Comparison of ENCODE assay signal across 9 cellular contexts in the genomic region with DNA sequence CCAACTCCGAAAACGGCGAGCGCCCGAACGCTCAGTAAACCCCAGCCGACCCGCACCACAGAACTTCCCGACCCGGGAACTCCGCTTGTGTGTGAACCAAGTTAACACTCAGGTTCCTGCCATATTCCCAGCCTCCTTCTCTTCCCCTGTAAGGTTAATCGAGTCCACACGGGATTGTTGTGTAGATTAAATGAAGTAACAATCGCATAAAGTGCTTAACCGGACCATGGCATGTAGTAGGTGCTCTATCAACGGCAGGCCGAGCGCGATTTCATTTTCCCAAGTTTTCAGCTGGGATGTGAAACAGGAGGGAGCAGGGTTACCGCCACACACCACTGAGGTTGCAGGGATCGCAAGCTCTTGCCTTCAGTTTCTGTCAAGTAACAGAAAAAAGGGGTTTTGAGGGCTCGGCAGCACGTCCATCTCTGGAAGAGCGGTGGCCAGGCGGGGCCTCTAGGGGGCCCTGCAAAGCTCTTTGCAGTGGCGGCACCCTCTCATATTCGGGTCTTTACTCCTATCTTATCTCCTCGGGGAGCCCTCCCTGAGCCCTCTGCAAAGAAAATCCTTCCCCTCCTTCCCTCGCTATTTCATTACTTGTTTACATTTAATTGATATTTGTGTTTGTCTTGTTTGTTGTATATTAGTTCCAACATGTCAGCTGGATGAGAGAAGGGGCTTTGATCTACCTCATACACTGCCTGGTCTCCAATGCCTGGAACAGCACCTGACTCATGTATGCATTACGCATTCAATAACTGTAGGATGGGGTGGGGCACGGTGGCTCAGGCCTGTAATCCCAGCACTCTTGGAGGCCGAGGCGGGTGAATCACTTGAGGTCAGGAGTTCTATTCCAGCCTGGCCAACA. TPM values are rescaled to one million over a fixed set of nuclear protein-coding genes. Genes with fewer than 3 reads are reported as not detected.
DNase-seq lines count a peak whose midpoint lies in the region; ATAC-seq, FAIRE-seq and TF ChIP-seq lines count a peak whose summit lies in the region.
"Had no signal": no experiment of that assay in that cellular context is flagged by ENCODE, and none has a peak within 500 bp of the region (broad histone marks: within the 10 kb centered on the region; RNA-seq: fewer than 3 reads in every experiment).

No MANE protein-coding gene starts in this region.

- no peak overlapping the region for H3K27ac ChIP-seq in CD8-positive, alpha-beta T cell (ENCODE audit: low read depth, low read length)
- H3K27ac ChIP-seq in HCT116 (ENCODE audit: low read depth, low read length) (no peak overlapping the region), right lobe of liver (peak overlapping the region; percentile 26 to 72 (median 33)), testis (no peak overlapping the region)

- peak; percentile 24 for TF ChIP-seq CTCF in CD8-positive, alpha-beta T cell (IDR thresholded peaks at IDR 0.05)
- TF ChIP-seq CTCF in HCT116 (IDR thresholded peaks at IDR 0.05 in 2 of 3, conservative IDR thresholded peaks at IDR 0.05 in 1 of 3; ENCODE audit: borderline replicate concordance in 1 of 3, insufficient read depth in 1 of 3, low read depth in 2 of 3, low read length in 2 of 3) (peak; percentile 19 to 87 (median 69); a peak in 4 of 6 replicates), bronchial epithelial cell (IDR thresholded peaks at IDR 0.05; ENCODE audit: insufficient read depth, low read length, severe bottlenecking) (peak; percentile 62), right lobe of liver (IDR thresholded peaks at IDR 0.05) (peak; percentile 12 to 36 (median 31)), testis (IDR thresholded peaks at IDR 0.05) (peak in 2 of 3 experiments; percentile 14 to 20)

- H3K36me3 ChIP-seq in CD8-positive, alpha-beta T cell (ENCODE audit: insufficient read depth, low read length), result no peaks in the 10 kb centered on the region
- H3K36me3 ChIP-seq in HCT116 (ENCODE audit: control insufficient read depth in 1 of 2, insufficient read depth in 2 of 2, low read length in 2 of 2), result no peaks in the 10 kb centered on the region
- no peaks in the 10 kb centered on the region for H3K36me3 ChIP-seq in bronchial epithelial cell (ENCODE audit: control insufficient read depth, insufficient read depth, low read length)
- no peaks in the 10 kb centered on the region for H3K36me3 ChIP-seq in right lobe of liver
- H3K36me3 ChIP-seq in testis (ENCODE audit: low read depth, missing control alignments), result no peaks in the 10 kb centered on the region

- no peak for FAIRE-seq in RCC 7860 (lab: Jason Lieb, UNC)
- FAIRE-seq in bronchial epithelial cell (lab: Jason Lieb, UNC), result no peak

- peak overlapping the region; percentile 14 for H3K27ac Mint-ChIP-seq in CD8-positive, alpha-beta T cell

- peaks cover 10% of the 10 kb centered on the region for H3K27me3 ChIP-seq in CD8-positive, alpha-beta T cell (ENCODE audit: insufficient read depth, low read length)
- H3K27me3 ChIP-seq in HCT116 (ENCODE audit: insufficient read depth, low read length) (no peaks in the 10 kb centered on the region), bronchial epithelial cell (ENCODE audit: control insufficient read depth, insufficient read depth, low read length) (peaks cover 2% of the 10 kb centered on the region), right lobe of liver (no peaks in the 10 kb centered on the region), testis (no peaks in the 10 kb centered on the region)

- H3K4me3 ChIP-seq in CD8-positive, alpha-beta T cell (ENCODE audit: low read depth, low read length), result peak overlapping the region; percentile 54
- H3K4me3 ChIP-seq in HCT116 (replicated peaks in 1 of 2; ENCODE audit: low read depth in 1 of 2, low read length in 2 of 2) (peak overlapping the region; percentile 65 to 69), bronchial epithelial cell (ENCODE audit: low read depth, low read length) (peak overlapping the region; percentile 53), right lobe of liver (peak overlapping the region; percentile 28 to 76 (median 72)), testis (peak overlapping the region; percentile 49 to 53)

- DNase-seq in CD8-positive, alpha-beta T cell, result peak in 1 of 7 experiments; percentile 11
- peak; percentile 75 for DNase-seq in HCT116 (ENCODE audit: low read depth, low spot score)
- DNase-seq in RCC 7860 (ENCODE audit: low spot score), result peak; percentile 11
- DNase-seq in bronchial epithelial cell (ENCODE audit: low read depth), result peak; percentile 90
- peak in 1 of 3 donors; percentile 42 for DNase-seq in right lobe of liver
- peak; percentile 30 for DNase-seq in testis
- no peak for DNase-seq in NCI-H187 treated with DMSO at 0.1 percent for 48 hours (lab: John Stamatoyannopoulos, UW)
- DNase-seq in cerebellum (ENCODE audit: low spot score), result no peak

- TF ChIP-seq POLR2A in HCT116 (IDR thresholded peaks at IDR 0.05; ENCODE audit: borderline replicate concordance, extremely low read depth, insufficient read depth, insufficient read length), result no peak
- TF ChIP-seq POLR2A in right lobe of liver (IDR thresholded peaks at IDR 0.05), result peak; percentile 8
- no peak for TF ChIP-seq POLR2A in testis (IDR thresholded peaks at IDR 0.05)

- ATAC-seq in CD8-positive, alpha-beta T cell, result peak; percentile 56
- peak; percentile 74 for ATAC-seq in HCT116
- peak in 2 of 4 donors; percentile 1 to 8 for ATAC-seq in right lobe of liver

- no peaks in the 10 kb centered on the region for H3K9me3 ChIP-seq in CD8-positive, alpha-beta T cell (ENCODE audit: low read length)
- H3K9me3 ChIP-seq in HCT116 (ENCODE audit: control insufficient read depth in 1 of 2, insufficient read depth in 1 of 2, low read depth in 1 of 2, low read length in 2 of 2) (no peaks in the 10 kb centered on the region), right lobe of liver (no peaks in the 10 kb centered on the region), testis (no peaks in the 10 kb centered on the region)

- H3K9ac ChIP-seq in HCT116 (ENCODE audit: low read length), result peak overlapping the region; percentile 48

- peak overlapping the region; percentile 97 for H2AFZ ChIP-seq in HCT116 (ENCODE audit: low read depth, low read length, poor library complexity, severe bottlenecking)

- peak overlapping the region; percentile 97 for H3K4me2 ChIP-seq in HCT116 (ENCODE audit: low read length)

- TF ChIP-seq RAD21 in HCT116 (IDR thresholded peaks at IDR 0.05; ENCODE audit: low read depth), result peak; percentile 31; the same call in 1 of the 2 replicates

- H3K4me3 Mint-ChIP-seq in CD8-positive, alpha-beta T cell, result peak overlapping the region; percentile 91

- peaks cover 23% of the 10 kb centered on the region for H3K27me3 Mint-ChIP-seq in CD8-positive, alpha-beta T cell (ENCODE audit: low read depth)

- H4K20me1 ChIP-seq in HCT116 (ENCODE audit: insufficient read depth), result no peaks in the 10 kb centered on the region

- H3K4me1 ChIP-seq in CD8-positive, alpha-beta T cell (ENCODE audit: insufficient read depth, low read length), result peaks cover 7% of the 10 kb centered on the region
- H3K4me1 ChIP-seq in HCT116 (ENCODE audit: control insufficient read depth in 1 of 2, insufficient read depth in 2 of 2, low read length in 2 of 2), result peaks cover 15 to 28% of the 10 kb centered on the region in 2 experiments
- peaks cover 0 to 18% (median 4%) of the 10 kb centered on the region in 4 donors for H3K4me1 ChIP-seq in right lobe of liver
- no peaks in the 10 kb centered on the region for H3K4me1 ChIP-seq in testis

- peaks cover 10% of the 10 kb centered on the region for H3K4me1 Mint-ChIP-seq in CD8-positive, alpha-beta T cell (ENCODE audit: low read depth)

- no peaks in the 10 kb centered on the region for H3K9me3 Mint-ChIP-seq in CD8-positive, alpha-beta T cell

- RAD21 ChIA-PET in HCT116 (lab: Charles Lee; ENCODE audit: low non-redundant PET in 1 of 2, low total read pairs in 2 of 2, uncharacterized antibody in 2 of 2, unreplicated experiment in 2 of 2), result interaction anchor here in 1 of 2 experiments (0.6 kb wide), 1 partner anchor 57 kb away, joined by 12 read pairs; no protein-coding TSS in a partner anchor

- intact Hi-C loops in CD8-positive, alpha-beta T cell (cut with DNase I, micrococcal nuclease), result no loop called here
- intact Hi-C loops in HCT116 (cut with micrococcal nuclease), result loop anchor here (2.0 kb wide), 1 partner anchor 68 kb away; no protein-coding TSS in a partner anchor
- intact Hi-C loops in right lobe of liver (cut with DNase I), result no loop called here
- intact Hi-C loops in testis (cut with DNase I; ENCODE audit: low total_unique reads), result no loop called here

- POLR2A ChIA-PET in CD8-positive, alpha-beta T cell (lab: Charles Lee), result no interaction called here
- POLR2A ChIA-PET in HCT116 (lab: Charles Lee), result interaction anchor here (0.7 kb wide), 1 partner anchor 25 kb away, joined by 3 read pairs; no protein-coding TSS in a partner anchor

- H3K36me3 Mint-ChIP-seq in CD8-positive, alpha-beta T cell, result peaks cover 3% of the 10 kb centered on the region

- no peaks in the 10 kb centered on the region for H3K79me2 ChIP-seq in HCT116 (ENCODE audit: insufficient read depth, low read length)

- no TSS peak for BruUV-seq in HCT116 (replicated peaks; lab: Mats Ljungman, UMichigan)

- CTCF ChIA-PET in CD8-positive, alpha-beta T cell (lab: Charles Lee), result interaction anchor here (0.8 to 1.2 kb wide), 2 partner anchors 51 to 64 kb away, joined by 3 read pairs; no protein-coding TSS in a partner anchor
- CTCF ChIA-PET in HCT116 (lab: Charles Lee), result interaction anchor here (0.6 to 1.3 kb wide), 5 partner anchors 14 to 53 kb away, joined by 3 read pairs; no protein-coding TSS in a partner anchor

- no peaks in the 10 kb centered on the region for H3K9me2 ChIP-seq in HCT116 (ENCODE audit: insufficient read depth)

- 15% methylated on average over 18 of the region's 33 CpGs for WGBS in right lobe of liver (ENCODE audit: insufficient coverage, low coverage, low lambda C conversion rate, missing lambda C conversion rate)
- 14 to 19% methylated on average over 21 to 33 of the region's 33 CpGs for WGBS in testis, 2 donors

TF ChIP-seq in HCT116, 20 proteins besides CTCF, POLR2A, EP300 and RAD21 (continues in another document):
- peak; percentile 49; the same call in 1 of the 2 replicates for TF ChIP-seq JUND (IDR thresholded peaks at IDR 0.05)
- TF ChIP-seq SIN3A (IDR thresholded peaks at IDR 0.05; ENCODE audit: low read depth), result no peak
- TF ChIP-seq, protein P1, sequence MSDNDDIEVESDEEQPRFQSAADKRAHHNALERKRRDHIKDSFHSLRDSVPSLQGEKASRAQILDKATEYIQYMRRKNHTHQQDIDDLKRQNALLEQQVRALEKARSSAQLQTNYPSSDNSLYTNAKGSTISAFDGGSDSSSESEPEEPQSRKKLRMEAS (IDR thresholded peaks at IDR 0.05), result peak; percentile 36
- TF ChIP-seq CBX3 (IDR thresholded peaks at IDR 0.05; ENCODE audit: low read depth), result peak; percentile 58
- TF ChIP-seq EZH2 (IDR thresholded peaks at IDR 0.05), result no peak
- no peak for TF ChIP-seq SP1 (IDR thresholded peaks at IDR 0.05; ENCODE audit: low read depth)
- TF ChIP-seq, protein P2, sequence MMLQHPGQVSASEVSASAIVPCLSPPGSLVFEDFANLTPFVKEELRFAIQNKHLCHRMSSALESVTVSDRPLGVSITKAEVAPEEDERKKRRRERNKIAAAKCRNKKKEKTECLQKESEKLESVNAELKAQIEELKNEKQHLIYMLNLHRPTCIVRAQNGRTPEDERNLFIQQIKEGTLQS (IDR thresholded peaks at IDR 0.05), result no peak

RNA-seq across cellular contexts. Expression of a gene that starts 0.8 kb away (rescaled TPM):
- total RNA-seq in CD8-positive, alpha-beta T cell, result under 1 TPM; 0.53 to 0.84 TPM
- total RNA-seq in HCT116 (2021; ENCODE audit: unreplicated experiment) (7.2 TPM), bronchial epithelial cell (2.4 and 6.4 TPM in 2 replicates), right lobe of liver (10 to 100 TPM; 12.7 to 26.7 (median 21.5) TPM), testis (10 to 100 TPM; 63.9 to 64.9 TPM), cerebellum (14.9 TPM)
- 4.5 and 6.0 TPM in 2 replicates for polyA plus RNA-seq in HCT116 (2012)
- polyA plus RNA-seq in testis (ENCODE audit: insufficient read depth, low read depth, low replicate concordance), result 33.0 TPM
- total RNA-seq: RPMI7951 had no signal

Comparison
In these comparisons a context has a peak if more than half of its experiments do, and no peak if none do; other contexts are left out.
1. DNase-seq: peak in HCT116 (single experiment), RCC 7860 (single experiment), bronchial epithelial cell (single experiment) and testis (single experiment); none in NCI-H187 treated with DMSO at 0.1 percent for 48 hours (single experiment) and cerebellum (single experiment).
2. H3K27ac ChIP-seq: peak in right lobe of liver (3 of 3); none in CD8-positive, alpha-beta T cell (single experiment), HCT116 (single experiment) and testis (0 of 2).
3. CTCF ChIP-seq: peak in every context shown above with its lines; median percentile 69 in HCT116; 62 in bronchial epithelial cell; 31 in right lobe of liver; 24 in CD8-positive, alpha-beta T cell; 17 in testis.
4. Peak in every context shown above with its lines, with median percentiles within 50 percentile points of each other: H3K4me3 ChIP-seq.